In the genomic region with DNA sequence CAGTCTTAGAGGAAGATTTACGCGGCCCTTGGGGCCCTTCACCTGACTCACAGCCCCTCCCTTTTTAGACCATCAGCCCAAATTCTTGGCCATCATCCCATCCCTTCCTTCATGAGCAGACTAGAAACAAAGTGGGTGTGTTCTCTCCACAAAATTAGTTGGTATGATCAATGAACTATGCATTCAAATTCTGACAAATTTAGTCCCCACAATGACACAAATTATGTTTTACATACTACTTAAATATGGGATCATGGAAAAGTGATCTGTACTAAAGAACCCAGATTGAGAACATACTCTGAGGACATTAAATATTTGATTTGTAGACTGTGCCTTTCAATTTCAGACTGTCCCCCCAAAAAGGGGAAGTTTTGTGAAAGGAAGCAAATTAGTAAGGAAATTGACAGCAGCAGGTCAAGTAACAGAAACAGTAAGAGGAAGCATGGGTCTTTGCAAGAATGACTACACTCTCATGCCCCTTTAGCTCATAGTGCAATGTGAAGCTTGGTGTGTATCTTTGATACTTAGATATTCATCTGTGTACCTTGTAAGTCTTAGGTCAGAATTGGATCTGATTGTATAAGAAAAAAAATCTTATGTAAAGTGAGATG, we compare ENCODE assay signal across 10 cellular contexts. TPM values are rescaled to one million over a fixed set of nuclear protein-coding genes. Genes with fewer than 3 reads are reported as not detected.
DNase-seq lines count a peak whose midpoint lies in the region; ATAC-seq, FAIRE-seq and TF ChIP-seq lines count a peak whose summit lies in the region.
"Had no signal": no experiment of that assay in that cellular context is flagged by ENCODE, and none has a peak within 500 bp of the region (broad histone marks: within the 10 kb centered on the region; RNA-seq: fewer than 3 reads in every experiment).

No MANE protein-coding gene starts in this region.

- TF ChIP-seq POLR2A in endothelial cell of umbilical vein (IDR thresholded peaks at IDR 0.05; ENCODE audit: low read depth, low read length) (no peak), breast epithelium (IDR thresholded peaks at IDR 0.05) (no peak)

- H2AFZ ChIP-seq in endothelial cell of umbilical vein (ENCODE audit: low read depth, low read length): no peak overlapping the region

- H3K27me3 ChIP-seq in GM06990 (replicated peaks; ENCODE audit: control insufficient read depth, insufficient read depth, low read length): no peaks in the 10 kb centered on the region
- H3K27me3 ChIP-seq in endothelial cell of umbilical vein (ENCODE audit: control insufficient read depth in 2 of 2, insufficient read depth in 2 of 2, low read length in 2 of 2): no peaks in the 10 kb centered on the region
- H3K27me3 ChIP-seq in breast epithelium: no peaks in the 10 kb centered on the region

- FAIRE-seq in endothelial cell of umbilical vein (lab: Jason Lieb, UNC): peak; percentile 71

- ATAC-seq in GM21576 (IDR thresholded peaks at IDR 0.05; ENCODE audit: unreplicated experiment): peak; percentile 43

- BruUV-seq in endothelial cell of umbilical vein (replicated peaks; lab: Mats Ljungman, UMichigan): no TSS peak

- peaks cover 24% of the 10 kb centered on the region for H3K79me2 ChIP-seq in endothelial cell of umbilical vein (ENCODE audit: control insufficient read depth, insufficient read depth, low read length)

- H3K4me3 ChIP-seq in GM06990 (replicated peaks; ENCODE audit: low read depth, low read length) (no peak overlapping the region), endothelial cell of umbilical vein (replicated peaks in 1 of 3; ENCODE audit: insufficient read depth in 1 of 3, low read depth in 1 of 3, low read length in 3 of 3) (no peak overlapping the region), breast epithelium (no peak overlapping the region)

- H3K9me1 ChIP-seq in endothelial cell of umbilical vein (replicated peaks; ENCODE audit: control insufficient read depth, extremely low read depth, insufficient read depth, low read length): no peaks in the 10 kb centered on the region

- H3K9me3 ChIP-seq in KOPT-K1 (ENCODE audit: insufficient read depth, low read length, poor library complexity, severe bottlenecking) (no peaks in the 10 kb centered on the region), endothelial cell of umbilical vein (replicated peaks; ENCODE audit: control insufficient read depth, insufficient read depth, low read length) (no peaks in the 10 kb centered on the region), breast epithelium (no peaks in the 10 kb centered on the region)

- H3K36me3 ChIP-seq in GM06990 (ENCODE audit: control insufficient read depth, insufficient read depth, low read length): no peaks in the 10 kb centered on the region
- no peaks in the 10 kb centered on the region for H3K36me3 ChIP-seq in KOPT-K1 (ENCODE audit: insufficient read depth, low read length)
- H3K36me3 ChIP-seq in endothelial cell of umbilical vein (ENCODE audit: control insufficient read depth in 2 of 2, extremely low read depth in 1 of 2, insufficient read depth in 2 of 2, low read length in 2 of 2): no peaks in the 10 kb centered on the region
- no peaks in the 10 kb centered on the region for H3K36me3 ChIP-seq in breast epithelium

- POLR2A ChIA-PET in endothelial cell of umbilical vein (lab: Charles Lee): interaction anchor here (1.2 kb wide), 1 partner anchor 9 kb away, joined by 4 read pairs; no protein-coding TSS in a partner anchor

- H3K27ac ChIP-seq in KOPT-K1 (ENCODE audit: low read depth, low read length, poor library complexity, severe bottlenecking) (peak overlapping the region; percentile 8), endothelial cell of umbilical vein (ENCODE audit: insufficient read depth, low read depth, low read length) (peak overlapping the region; percentile 80), breast epithelium (no peak overlapping the region)

- DNase-seq in GM06990 (ENCODE audit: extremely low read depth, insufficient read length) (peak; percentile 33), endothelial cell of umbilical vein (ENCODE audit: low read depth, low spot score) (peak; percentile 73), NCI-H2196 treated with DMSO at 0.1 percent for 48 hours (lab: John Stamatoyannopoulos, UW; ENCODE audit: unreplicated experiment) (no peak), breast epithelium (ENCODE audit: low spot score in 2 of 2) (no peak), activated gamma-delta T cell treated with Interleukin-2 at 50 U/mL for 16 hours (no peak), NCI-H187 (lab: John Stamatoyannopoulos, UW) (no peak)
- DNase-seq: DMS53, T-helper 2 cell had no signal

- dilution Hi-C loops in endothelial cell of umbilical vein (cut with MboI; ENCODE audit: extremely low pct_ligation_motif_present, low sequenced_read_pairs): no loop called here

- CTCF ChIA-PET in endothelial cell of umbilical vein (lab: Charles Lee): interaction anchor here (0.6 to 6.5 kb wide), 10 partner anchors 11 to 316 kb away, joined by 3 to 62 read pairs (median 4); no protein-coding TSS in a partner anchor

- no peaks in the 10 kb centered on the region for H4K20me1 ChIP-seq in endothelial cell of umbilical vein (replicated peaks; ENCODE audit: control insufficient read depth, extremely low read depth, insufficient read depth, low read length)

- H3K4me1 ChIP-seq in endothelial cell of umbilical vein (ENCODE audit: control insufficient read depth, extremely low read depth, insufficient read depth, low read length) (peaks cover 38% of the 10 kb centered on the region), breast epithelium (peaks cover 0 to 5% of the 10 kb centered on the region in 2 donors)

- TF ChIP-seq CTCF in GM06990 (IDR thresholded peaks at IDR 0.05; ENCODE audit: insufficient read depth, low read length, poor library complexity, severe bottlenecking): no peak
- no peak for TF ChIP-seq CTCF in endothelial cell of umbilical vein (IDR thresholded peaks at IDR 0.05; ENCODE audit: extremely low read depth in 1 of 2, insufficient read depth in 1 of 2, low read depth in 1 of 2, low read length in 2 of 2)
- no peak for TF ChIP-seq CTCF in breast epithelium (IDR thresholded peaks at IDR 0.05)

- peak overlapping the region; percentile 49 for H3K4me2 ChIP-seq in endothelial cell of umbilical vein (ENCODE audit: insufficient read depth, low read length)

- no peak overlapping the region for H3K9ac ChIP-seq in endothelial cell of umbilical vein (replicated peaks; ENCODE audit: extremely low read depth, insufficient read depth, low read length)

- intact Hi-C loops in endothelial cell of umbilical vein (cut with micrococcal nuclease) (no loop called here), breast epithelium (cut with DNase I; ENCODE audit: low total_unique reads) (no loop called here)

TF ChIP-seq in endothelial cell of umbilical vein, 7 proteins besides CTCF, POLR2A, EP300 and RAD21:
- TF ChIP-seq FOS (IDR thresholded peaks at IDR 0.05; ENCODE audit: borderline replicate concordance, insufficient read depth, low read length) (no peak), EZH2 (IDR thresholded peaks at IDR 0.05; ENCODE audit: borderline replicate concordance, low read depth, low read length, severe bottlenecking) (no peak)
- TF ChIP-seq, protein P1, sequence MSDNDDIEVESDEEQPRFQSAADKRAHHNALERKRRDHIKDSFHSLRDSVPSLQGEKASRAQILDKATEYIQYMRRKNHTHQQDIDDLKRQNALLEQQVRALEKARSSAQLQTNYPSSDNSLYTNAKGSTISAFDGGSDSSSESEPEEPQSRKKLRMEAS (IDR thresholded peaks at IDR 0.05; ENCODE audit: insufficient read depth, insufficient read length): no peak

RNA-seq across cellular contexts. Expression of gene MAPRE2, which starts 2.2 kb away (rescaled TPM):
- 111 and 117 TPM in 2 replicates for total RNA-seq in endothelial cell of umbilical vein
- polyA plus RNA-seq in endothelial cell of umbilical vein: 141 and 148 TPM in 2 replicates
- polyA plus RNA-seq in endothelial cell of umbilical vein (2011; cell fraction: cytosol; rRNA removed): 144 and 152 TPM in 2 replicates
- 140 and 156 TPM in 2 replicates for polyA plus RNA-seq in endothelial cell of umbilical vein (2011; cell fraction: nucleus; rRNA removed)
- 85.6 and 119 TPM in 2 replicates for polyA plus RNA-seq in endothelial cell of umbilical vein (2012)
- 256 and 277 TPM in 2 replicates for polyA minus RNA-seq in endothelial cell of umbilical vein
- polyA minus RNA-seq in endothelial cell of umbilical vein (2011; cell fraction: cytosol; rRNA and poly(A)+ RNA removed): 18.7 TPM
- 306 and 317 TPM in 2 replicates for polyA minus RNA-seq in endothelial cell of umbilical vein (2011; cell fraction: nucleus; rRNA and poly(A)+ RNA removed)
- 10 to 100 TPM; 17.0 to 38.8 (median 21.3) TPM for total RNA-seq in breast epithelium

Comparison
In these comparisons a context has a peak if more than half of its experiments do, and no peak if none do; other contexts are left out.
1. DNase-seq: peak in GM06990 (single experiment) and endothelial cell of umbilical vein (single experiment); none in NCI-H2196 treated with DMSO at 0.1 percent for 48 hours (single experiment), breast epithelium (0 of 2), activated gamma-delta T cell treated with Interleukin-2 at 50 U/mL for 16 hours (single experiment) and NCI-H187 (0 of 2).
2. H3K27ac ChIP-seq: peak in KOPT-K1 (single experiment) and endothelial cell of umbilical vein (single experiment); none in breast epithelium (0 of 2).